ENCODE assay signal across 10 cellular contexts in genomic region chr19:48617146-48617937, GRCh38. TPM values are rescaled to one million over a fixed set of nuclear protein-coding genes. Genes with fewer than 3 reads are reported as not detected.
DNase-seq lines count a peak whose midpoint lies in the region; ATAC-seq and TF ChIP-seq lines count a peak whose summit lies in the region.
"Had no signal": no experiment of that assay in that cellular context is flagged by ENCODE, and none has a peak within 500 bp of the region (broad histone marks: within the 10 kb centered on the region; RNA-seq: fewer than 3 reads in every experiment).

No MANE protein-coding gene starts in this region.

- H3K4me1 Mint-ChIP-seq in MCF 10A (ENCODE audit: insufficient read depth, unreplicated experiment) = peaks cover 46% of the 10 kb centered on the region

- H3K36me3 ChIP-seq in A673 (ENCODE audit: insufficient read depth, low read length, poor library complexity, severe bottlenecking) (peaks cover 37% of the 10 kb centered on the region), mesodermal cell (ENCODE audit: control insufficient read depth, insufficient read depth, low read length) (peaks cover 44% of the 10 kb centered on the region)

- WGBS in mesodermal cell (ENCODE audit: insufficient coverage in 2 of 2), 2 experiments = 90 to 92% methylated on average over 12 to 14 of the region's 18 CpGs

- POLR2A ChIA-PET in A673 (lab: Charles Lee; ENCODE audit: low non-redundant PET) (interaction anchor here (0.6 to 1.2 kb wide), 2 partner anchors 9 to 219 kb away, joined by 3 read pairs; partner anchors contain the start of gene HSD17B14), MCF 10A (lab: Yijun Ruan, JAX) (interaction anchor here (0.6 to 7.2 kb wide), 10 partner anchors 9 to 376 kb away, joined by 3 to 108 read pairs (median 6); partner anchors contain the start of genes CA11, DBP, GYS1 and PPP1R15A)

- H3K27me3 ChIP-seq in A673 (replicated peaks; ENCODE audit: insufficient read depth, low read depth, low read length, poor library complexity) = no peaks in the 10 kb centered on the region

- no peaks in the 10 kb centered on the region for H3K9me3 Mint-ChIP-seq in MCF 10A (ENCODE audit: unreplicated experiment)

- H3K36me3 Mint-ChIP-seq in MCF 10A (ENCODE audit: insufficient read depth, unreplicated experiment) = peaks cover 70% of the 10 kb centered on the region

- no peak for ATAC-seq in GM18520 (IDR thresholded peaks at IDR 0.05; ENCODE audit: unreplicated experiment)

- peak overlapping the region; percentile 87 for H3K4me3 Mint-ChIP-seq in MCF 10A (ENCODE audit: unreplicated experiment)

- peak overlapping the region; percentile 96 for H3K27ac Mint-ChIP-seq in MCF 10A (ENCODE audit: low read depth, unreplicated experiment)

- no peaks in the 10 kb centered on the region for H3K9me3 ChIP-seq in A673 (ENCODE audit: low read depth, low read length, poor library complexity, severe bottlenecking)
- H3K9me3 ChIP-seq in mesodermal cell (ENCODE audit: control insufficient read depth, low read length) = no peaks in the 10 kb centered on the region

- in situ Hi-C loops in GM13976 (cut with MboI; ENCODE audit: low sequenced_read_pairs, unreplicated experiment) = no loop called here

- TF ChIP-seq CTCF in A673 (conservative IDR thresholded peaks at IDR 0.05; ENCODE audit: low read depth, low read length) = no peak
- no peak for TF ChIP-seq CTCF in HFF-Myc (IDR thresholded peaks at IDR 0.05; ENCODE audit: low read depth, low read length, missing control alignments)
- TF ChIP-seq CTCF in MCF 10A (IDR thresholded peaks at IDR 0.05; ENCODE audit: unreplicated experiment) = no peak
- no peak for TF ChIP-seq CTCF in GM13976 (IDR thresholded peaks at IDR 0.05; ENCODE audit: borderline replicate concordance, control extremely low read depth, extremely low read depth, insufficient read depth, missing control alignments)

- peak overlapping the region; percentile 93 for H3K27ac ChIP-seq in A673 (ENCODE audit: low read depth, low read length, poor library complexity, severe bottlenecking)
- peak overlapping the region; percentile 49 for H3K27ac ChIP-seq in mesodermal cell (ENCODE audit: low read depth, low read length, severe bottlenecking)

- H3K4me3 ChIP-seq in A673 (ENCODE audit: low read depth, low read length, poor library complexity, severe bottlenecking) = peak overlapping the region; percentile 89
- H3K4me3 ChIP-seq in HFF-Myc (replicated peaks; ENCODE audit: low read depth, low read length) = peak overlapping the region; percentile 90
- H3K4me3 ChIP-seq in mesodermal cell (ENCODE audit: extremely low read depth, insufficient read depth, low read length, poor library complexity, severe bottlenecking) = peak overlapping the region; percentile 100

- intact Hi-C loops in A673 (cut with micrococcal nuclease; ENCODE audit: unreplicated experiment) = no loop called here
- intact Hi-C loops in MCF 10A (cut with micrococcal nuclease) = no loop called here

- H3K4me1 ChIP-seq in A673 (ENCODE audit: insufficient read depth, low read length, poor library complexity, severe bottlenecking) = peaks cover 20% of the 10 kb centered on the region
- peaks cover 31% of the 10 kb centered on the region for H3K4me1 ChIP-seq in mesodermal cell (ENCODE audit: control insufficient read depth, insufficient read depth, low read length, poor library complexity, severe bottlenecking)

- BruUV-seq in A673 (replicated peaks; lab: Mats Ljungman, UMichigan) (no TSS peak), MCF 10A (replicated peaks; lab: Mats Ljungman, UMichigan) (no TSS peak)

- CTCF ChIA-PET in A673 (lab: Charles Lee) = interaction anchor here (0.6 to 1.2 kb wide), 2 partner anchors 26 to 33 kb away, joined by 3 read pairs; no protein-coding TSS in a partner anchor
- CTCF ChIA-PET in MCF 10A (lab: Yijun Ruan, JAX) = interaction anchor here (0.6 to 1.5 kb wide), 7 partner anchors 11 to 761 kb away, joined by 3 to 6 read pairs (median 4); no protein-coding TSS in a partner anchor

- H3K27me3 Mint-ChIP-seq in MCF 10A (ENCODE audit: insufficient read depth, unreplicated experiment) = no peaks in the 10 kb centered on the region

- DNase-seq in A673 (ENCODE audit: low spot score) (no peak), HFF-Myc (ENCODE audit: extremely low read depth, low read depth) (no peak), MCF 10A (ENCODE audit: unreplicated experiment) (peak; percentile 34), NCI-H2171 (lab: John Stamatoyannopoulos, UW) (no peak), GM19240 (ENCODE audit: insufficient read length, low spot score) (no peak), GM13976 (ENCODE audit: low spot score) (no peak)

RNA-seq across cellular contexts. Expression of gene RPL18, which starts 1.6 kb away (rescaled TPM):
- total RNA-seq in A673 (2021) (1,417 and 1,448 TPM in 2 replicates), MCF 10A (2022) (1,536 and 1,736 TPM in 2 replicates)
- 1,420 TPM for polyA plus RNA-seq in mesodermal cell (2013, experiment 1 of 2)
- 1,243 TPM for polyA plus RNA-seq in mesodermal cell (2013, experiment 2 of 2)

RNA-seq across cellular contexts. Expression of gene SPHK2, which starts 2.0 kb away (rescaled TPM):
- total RNA-seq in A673 (2021) = 38.8 and 43.0 TPM in 2 replicates
- 16.3 and 18.2 TPM in 2 replicates for total RNA-seq in MCF 10A (2022)
- polyA plus RNA-seq in mesodermal cell (2013, experiment 1 of 2) = 9.4 TPM
- polyA plus RNA-seq in mesodermal cell (2013, experiment 2 of 2) = 8.7 TPM

RNA-seq across cellular contexts. Expression of gene FAM83E, which starts 2.5 kb away (rescaled TPM):
- 5.5 and 6.1 TPM in 2 replicates for total RNA-seq in A673 (2021)
- 0.89 and 2.8 TPM in 2 replicates for total RNA-seq in MCF 10A (2022)
- polyA plus RNA-seq in mesodermal cell (2013, experiment 1 of 2) = 0.44 TPM
- polyA plus RNA-seq in mesodermal cell (2013, experiment 2 of 2) = not detected

RNA-seq across cellular contexts. Expression of gene SPACA4, which starts 10.8 kb away (rescaled TPM):
- total RNA-seq in A673 (2021) = not detected in 2 replicates
- not detected in 2 replicates for total RNA-seq in MCF 10A (2022)
- polyA plus RNA-seq in mesodermal cell (2013, experiment 1 of 2) = not detected
- polyA plus RNA-seq in mesodermal cell (2013, experiment 2 of 2) = not detected
- total RNA-seq: omental fat pad; T-helper 2 cell treated with Interferon-gamma antibody and Interleukin-4, amounts not matched to agents 100 ng/mL and 5 ng/mL, for 36 hours had no signal

RNA-seq across cellular contexts. Expression of gene DBP, which starts 19.8 kb away (rescaled TPM):
- total RNA-seq in A673 (2021) = 14.2 and 22.1 TPM in 2 replicates
- 0.25 and 0.56 TPM in 2 replicates for total RNA-seq in MCF 10A (2022)
- 4.5 TPM for polyA plus RNA-seq in mesodermal cell (2013, experiment 1 of 2)
- 2.7 TPM for polyA plus RNA-seq in mesodermal cell (2013, experiment 2 of 2)
